In the genomic region with DNA sequence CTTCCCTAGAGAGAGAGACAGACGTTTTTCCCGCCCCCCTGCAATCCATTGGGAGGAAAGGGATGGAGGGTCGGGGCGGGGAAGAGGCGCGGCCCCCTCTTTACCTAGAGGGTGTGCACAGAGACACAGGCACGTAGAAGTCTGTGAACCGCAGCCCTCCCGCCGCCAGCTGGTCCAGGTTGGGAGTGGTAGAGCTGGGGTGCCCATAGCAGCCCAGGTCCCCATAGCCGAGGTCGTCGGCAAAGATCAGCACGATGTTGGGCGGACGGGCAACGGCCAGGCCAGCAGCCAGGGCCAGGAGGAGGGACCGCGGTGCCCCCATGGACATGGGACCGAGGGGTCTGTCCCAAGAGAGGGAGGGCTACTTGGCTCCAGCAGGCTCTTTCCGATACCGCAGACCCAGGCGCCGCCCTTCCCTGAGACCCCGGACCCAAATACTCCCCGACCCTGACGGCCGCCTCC, we compare ENCODE assay signal across 9 cellular contexts. TPM values are rescaled to one million over a fixed set of nuclear protein-coding genes. Genes with fewer than 3 reads are reported as not detected.
A peak's percentile ranks its signal among the peaks of the same experiment; 100 is the strongest.
DNase-seq lines count a peak whose midpoint lies in the region; ATAC-seq, FAIRE-seq and TF ChIP-seq lines count a peak whose summit lies in the region.
"Had no signal": no experiment of that assay in that cellular context is flagged by ENCODE, and none has a peak within 500 bp of the region (broad histone marks: within the 10 kb centered on the region; RNA-seq: fewer than 3 reads in every experiment).

No MANE protein-coding gene starts in this region.

- no peaks in the 10 kb centered on the region for H3K27me3 ChIP-seq in pancreas

- DNase-seq in GM03348 (ENCODE audit: low spot score) (peak; percentile 40), fibroblast of the aortic adventitia (ENCODE audit: low read depth) (no peak), pancreas (no peak), DMS79 (lab: John Stamatoyannopoulos, UW) (no peak), superior temporal gyrus (ENCODE audit: extremely low spot score) (no peak)
- DNase-seq in central memory CD4-positive, alpha-beta T cell, result no peak

- FAIRE-seq in pancreas (lab: Jason Lieb, UNC), result no peak

- intact Hi-C loops in pancreas (cut with DNase I), result no loop called here

- 8 to 9% methylated on average over 26 to 28 of the region's 28 CpGs for WGBS in pancreas, 2 donors

- no peaks in the 10 kb centered on the region for H3K9me3 ChIP-seq in pancreas

- no peak for TF ChIP-seq CTCF in WI38 (IDR thresholded peaks at IDR 0.05; ENCODE audit: low read depth, low read length)
- TF ChIP-seq CTCF in fibroblast of the aortic adventitia (IDR thresholded peaks at IDR 0.05; ENCODE audit: insufficient read depth, low read length), result no peak
- no peak for TF ChIP-seq CTCF in pancreas (IDR thresholded peaks at IDR 0.05)

- no peaks in the 10 kb centered on the region for H3K36me3 ChIP-seq in pancreas

- peak overlapping the region; percentile 22 to 58 (median 42) for H3K27ac ChIP-seq in pancreas

- peak; percentile 19 for ATAC-seq in HG02642 (IDR thresholded peaks at IDR 0.05; ENCODE audit: poor library complexity, unreplicated experiment)
- ATAC-seq in pancreas, result peak in 3 of 4 donors; percentile 0 to 9 (median 2)

- H3K4me3 ChIP-seq in WI38 (ENCODE audit: low read depth, low read length), result peak overlapping the region; percentile 88
- H3K4me3 ChIP-seq in fibroblast of the aortic adventitia (ENCODE audit: low read depth, low read length), result peak overlapping the region; percentile 88
- peak overlapping the region; percentile 72 to 89 (median 84) for H3K4me3 ChIP-seq in pancreas

- peaks cover 1 to 11% (median 10%) of the 10 kb centered on the region in 3 donors for H3K4me1 ChIP-seq in pancreas

RNA-seq across cellular contexts. Expression of a gene that starts 0.5 kb away (rescaled TPM):
- total RNA-seq in fibroblast of the aortic adventitia (ENCODE audit: low replicate concordance), result 21.9 and 30.3 TPM in 2 replicates
- total RNA-seq in pancreas, result 10 to 100 TPM; 21.9 to 36.2 (median 27.2) TPM
- polyA plus RNA-seq in pancreas, result 100 to 1,000 TPM in 1 of 2 donors, 10 to 100 TPM in 1; 87.1 to 119 TPM

RNA-seq across cellular contexts. Expression of a gene that starts 26.9 kb away (rescaled TPM):
- total RNA-seq in fibroblast of the aortic adventitia (ENCODE audit: low replicate concordance) (0.27 and 1.1 TPM in 2 replicates), pancreas (1 to 10 TPM; 1.4 to 3.0 (median 2.3) TPM)
- 10 to 100 TPM in 1 of 2 donors, 1 to 10 TPM in 1; 3.3 to 10.0 TPM for polyA plus RNA-seq in pancreas

RNA-seq across cellular contexts. Expression of a gene that starts 44.8 kb away (rescaled TPM):
- total RNA-seq in fibroblast of the aortic adventitia (ENCODE audit: low replicate concordance) (20.2 and 27.5 TPM in 2 replicates), pancreas (10 to 100 TPM; 20.4 to 55.5 (median 28.3) TPM)
- polyA plus RNA-seq in pancreas, result 100 to 1,000 TPM; 236 to 283 TPM

RNA-seq across cellular contexts. Expression of a gene that starts 45.1 kb away (rescaled TPM):
- total RNA-seq in fibroblast of the aortic adventitia (ENCODE audit: low replicate concordance) (0.90 and 0.98 TPM in 2 replicates), pancreas (1 to 10 TPM; 2.7 to 6.1 (median 3.7) TPM)
- polyA plus RNA-seq in pancreas, result 10 to 100 TPM; 18.7 to 18.9 TPM
- total RNA-seq: T-helper 1 cell treated with Interleukin-12 subunit alpha and Interleukin-12 subunit beta and Interleukin-4 antibody, amounts not matched to agents 30 ng/mL and 1 ng/mL, for 36 hours had no signal

RNA-seq across cellular contexts. Expression of a gene that starts 49.3 kb away (rescaled TPM):
- total RNA-seq in fibroblast of the aortic adventitia (ENCODE audit: low replicate concordance) (1.1 TPM in 1 of 2 replicates, not detected in the other), pancreas (10 to 100 TPM in 3 of 6 donors, 1 to 10 TPM in 3; 7.2 to 26.8 (median 10.1) TPM)
- 10 to 100 TPM; 59.7 to 87.0 TPM for polyA plus RNA-seq in pancreas
